ENCODE assay signal across 8 cellular contexts in genomic region chr11:13278620-13279486, GRCh38. TPM values are rescaled to one million over a fixed set of nuclear protein-coding genes. Genes with fewer than 3 reads are reported as not detected.
DNase-seq lines count a peak whose midpoint lies in the region; ATAC-seq and TF ChIP-seq lines count a peak whose summit lies in the region.

No MANE protein-coding gene starts in this region.

- peaks cover 9% of the 10 kb centered on the region; the same call in 1 of the 2 replicates for H4K20me1 ChIP-seq in GM23338 (replicated peaks; ENCODE audit: insufficient read depth)

- no peaks in the 10 kb centered on the region for H3K36me3 ChIP-seq in GM23338 (ENCODE audit: insufficient read depth)

- H3K27ac Mint-ChIP-seq in GM23338 = no peak overlapping the region
- peak overlapping the region; percentile 55 for H3K27ac Mint-ChIP-seq in activated naive CD8-positive, alpha-beta T cell treated with anti-CD3 and anti-CD28 coated beads, Interleukin-2, amount 50 U/mL, for 24 hours

- peak overlapping the region; percentile 77 for H3K4me3 Mint-ChIP-seq in GM23338
- peak overlapping the region; percentile 88 for H3K4me3 Mint-ChIP-seq in activated naive CD8-positive, alpha-beta T cell treated with anti-CD3 and anti-CD28 coated beads, Interleukin-2, amount 50 U/mL, for 24 hours

- H3K36me3 Mint-ChIP-seq in GM23338 (ENCODE audit: low read depth) = peaks cover 3% of the 10 kb centered on the region; the same call in 1 of the 3 replicates
- H3K36me3 Mint-ChIP-seq in activated naive CD8-positive, alpha-beta T cell treated with anti-CD3 and anti-CD28 coated beads, Interleukin-2, amount 50 U/mL, for 24 hours (ENCODE audit: low read depth) = no peaks in the 10 kb centered on the region

- no peaks in the 10 kb centered on the region for H3K9me2 ChIP-seq in GM23338 (ENCODE audit: insufficient read depth)

- DNase-seq in CD1c-positive myeloid dendritic cell (ENCODE audit: extremely low spot score) = peak; percentile 32
- peak; percentile 60 for DNase-seq in GM23338 (ENCODE audit: low spot score)
- DNase-seq in activated naive CD8-positive, alpha-beta T cell treated with anti-CD3 and anti-CD28 coated beads, Interleukin-2, amount 50 U/mL, for 24 hours = no peak
- peak; percentile 21 for DNase-seq in iPS-NIHi7 (ENCODE audit: extremely low spot score)
- DNase-seq in stimulated activated naive CD8-positive, alpha-beta T cell treated with anti-CD3 and anti-CD28 coated beads, Interleukin-15, Interleukin-2, amounts not matched to agents 100 U/mL and 50 U/mL, for 24 hours = peak; percentile 32
- DNase-seq in NCI-H345 (lab: John Stamatoyannopoulos, UW) = no peak
- no peak for DNase-seq in OCI-M2 (lab: John Stamatoyannopoulos, UW; ENCODE audit: unreplicated experiment)

- peak overlapping the region; percentile 77 for H3K4me3 ChIP-seq in GM23338

- 0 out of 2 replicates have a peak overlapping the region, but pooled peaks have one; percentile 84 for H2AFZ ChIP-seq in GM23338

- H3K27me3 ChIP-seq in GM23338 (ENCODE audit: insufficient read depth) = peaks cover 58% of the 10 kb centered on the region

- peaks cover 8% of the 10 kb centered on the region; the same call in 1 of the 2 replicates for H3K79me2 ChIP-seq in GM23338 (replicated peaks; ENCODE audit: insufficient read depth)

- H3K9me3 Mint-ChIP-seq in GM23338 = no peaks in the 10 kb centered on the region
- H3K9me3 Mint-ChIP-seq in activated naive CD8-positive, alpha-beta T cell treated with anti-CD3 and anti-CD28 coated beads, Interleukin-2, amount 50 U/mL, for 24 hours = no peaks in the 10 kb centered on the region

- H3K27me3 Mint-ChIP-seq in GM23338 (ENCODE audit: insufficient read depth, low read depth, poor library complexity) = peaks cover 51% of the 10 kb centered on the region
- peaks cover 9% of the 10 kb centered on the region for H3K27me3 Mint-ChIP-seq in activated naive CD8-positive, alpha-beta T cell treated with anti-CD3 and anti-CD28 coated beads, Interleukin-2, amount 50 U/mL, for 24 hours

- H3K4me2 ChIP-seq in GM23338 = peak overlapping the region; percentile 94

- H3K4me1 ChIP-seq in GM23338 (ENCODE audit: insufficient read depth) = peaks cover 12% of the 10 kb centered on the region

- ATAC-seq in GM23338 = peak; percentile 9
- ATAC-seq in activated naive CD8-positive, alpha-beta T cell treated with anti-CD3 and anti-CD28 coated beads, Interleukin-2, amount 50 U/mL, for 24 hours = no peak
- ATAC-seq in stimulated activated naive CD8-positive, alpha-beta T cell treated with anti-CD3 and anti-CD28 coated beads, Interleukin-15, Interleukin-2, amounts not matched to agents 100 U/mL and 50 U/mL, for 24 hours = no peak
- ATAC-seq in HG02610 (IDR thresholded peaks at IDR 0.05; ENCODE audit: unreplicated experiment) = no peak

- no peak for TF ChIP-seq CTCF in GM23338 (conservative IDR thresholded peaks at IDR 0.05; ENCODE audit: low read depth in 2 of 2)

- no peak overlapping the region for H3K27ac ChIP-seq in GM23338 (ENCODE audit: low read depth)

- peaks cover 36% of the 10 kb centered on the region for H3K4me1 Mint-ChIP-seq in GM23338
- peaks cover 69% of the 10 kb centered on the region for H3K4me1 Mint-ChIP-seq in activated naive CD8-positive, alpha-beta T cell treated with anti-CD3 and anti-CD28 coated beads, Interleukin-2, amount 50 U/mL, for 24 hours

- H3F3A ChIP-seq in GM23338 (replicated peaks; ENCODE audit: low read depth) = no peaks in the 10 kb centered on the region

TF ChIP-seq in GM23338, 12 proteins besides CTCF, POLR2A, EP300 and RAD21:
- TF ChIP-seq ZNF114 (CRISPR knock-in tag; IDR thresholded peaks at IDR 0.05) (no peak), EZH2 (IDR thresholded peaks at IDR 0.05; ENCODE audit: low read depth, unreplicated experiment) (peak; percentile 52), NANOG (IDR thresholded peaks at IDR 0.05; ENCODE audit: borderline replicate concordance) (no peak)
TF ChIP-seq in GM23338: peak in this region for 1.

RNA-seq across cellular contexts. Expression of gene BMAL1, which starts 1.3 kb away (rescaled TPM):
- 7.2 and 7.8 TPM in 2 replicates for total RNA-seq in GM23338 (2014; rRNA removed; shearing (Covaris generic))
- polyA plus RNA-seq in GM23338 (2016; fragmentation: Nextera tagmentation; extraction: Ambion mirVana) = 5.1 and 5.9 TPM in 2 replicates

Comparison
In these comparisons a context has a peak if more than half of its experiments do, and no peak if none do; other contexts are left out.
1. DNase-seq: peak in CD1c-positive myeloid dendritic cell (single experiment), GM23338 (single experiment), iPS-NIHi7 (single experiment) and stimulated activated naive CD8-positive, alpha-beta T cell treated with anti-CD3 and anti-CD28 coated beads, Interleukin-15, Interleukin-2, amounts not matched to agents 100 U/mL and 50 U/mL, for 24 hours (single experiment); none in activated naive CD8-positive, alpha-beta T cell treated with anti-CD3 and anti-CD28 coated beads, Interleukin-2, amount 50 U/mL, for 24 hours (single experiment), NCI-H345 (single experiment) and OCI-M2 (single experiment).